28 cellular contexts compared by ENCODE assay signal in the genomic region with DNA sequence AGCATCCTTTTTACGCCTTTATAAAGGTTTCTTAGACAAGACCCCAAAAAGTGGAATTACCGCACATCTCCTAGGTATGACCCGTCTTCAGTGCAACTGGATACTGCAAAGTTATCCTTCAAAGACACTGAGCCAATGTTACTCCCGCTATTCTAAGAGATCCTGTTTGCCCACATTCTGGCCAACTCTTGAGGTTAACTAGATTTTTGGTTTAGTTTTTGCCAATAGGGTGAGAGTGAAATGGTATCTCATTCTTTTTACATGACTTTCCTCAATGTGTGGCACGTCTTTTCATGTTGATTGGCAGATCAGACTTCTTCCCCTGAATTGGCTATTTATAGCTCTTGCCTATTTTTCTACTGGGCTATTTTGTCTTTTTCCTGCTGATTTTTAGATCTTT.
"Had no signal": no experiment of that assay in that cellular context is flagged by ENCODE, and none has a peak within 500 bp of the region (broad histone marks: within the 10 kb centered on the region; RNA-seq: fewer than 3 reads in every experiment).

No MANE protein-coding gene starts in this region.

- H3K4me2 ChIP-seq: neural progenitor cell had no signal

- H3K4me3 Mint-ChIP-seq: natural killer cell; nephron; neural progenitor cell; stimulated activated effector memory CD8-positive, alpha-beta T cell treated with anti-CD3 and anti-CD28 coated beads, Interleukin-12 subunit alpha, Interleukin-12 subunit beta, amount 100 ng/mL, for 72 hours; stimulated activated naive B cell treated with anti-CD40 and anti-IgM and Interleukin-4, amounts not matched to agents 10 μg/mL and 1 μg/mL and 100 μg/mL, for 72 hours; stimulated activated naive CD8-positive, alpha-beta T cell treated with anti-CD3 and anti-CD28 coated beads, Interleukin-15, amount 100 ng/mL, for 72 hours had no signal

- H3K4me1 ChIP-seq: neural progenitor cell, parathyroid adenoma, psoas muscle, right lobe of liver, sigmoid colon, suprapubic skin, testis, tibial artery, transverse colon, upper lobe of left lung, vagina had no signal

- H3K27ac ChIP-seq: neural progenitor cell, ovary, parathyroid adenoma, psoas muscle, right lobe of liver, sigmoid colon, suprapubic skin, testis, tibial artery, transverse colon, upper lobe of left lung, vagina had no signal

- H3K9me3 ChIP-seq: ovary, psoas muscle, right lobe of liver, sigmoid colon, suprapubic skin, testis, tibial artery, transverse colon, upper lobe of left lung, vagina had no signal

- H3K27me3 ChIP-seq: neural progenitor cell, ovary, right lobe of liver, sigmoid colon, suprapubic skin, testis, tibial artery, transverse colon, upper lobe of left lung, vagina had no signal

- H3K79me2 ChIP-seq: parathyroid adenoma had no signal

- H2AFZ ChIP-seq: neural progenitor cell, parathyroid adenoma had no signal

- H3K9me3 Mint-ChIP-seq: natural killer cell; nephron; neural progenitor cell; stimulated activated effector memory CD8-positive, alpha-beta T cell treated with anti-CD3 and anti-CD28 coated beads, Interleukin-12 subunit alpha, Interleukin-12 subunit beta, amount 100 ng/mL, for 72 hours; stimulated activated naive CD8-positive, alpha-beta T cell treated with anti-CD3 and anti-CD28 coated beads, Interleukin-15, amount 100 ng/mL, for 72 hours had no signal

- DNase-seq: natural killer cell; occipital lobe; ovary; posterior cingulate gyrus; psoas muscle; right cardiac atrium; right lobe of liver; sigmoid colon; small intestine; stimulated activated CD4-positive, alpha-beta T cell treated with anti-CD3 and anti-CD28 coated beads, Interleukin-15, amount 100 ng/mL, for 24 hours; stimulated activated CD4-positive, alpha-beta T cell treated with anti-CD3 and anti-CD28 coated beads, Interleukin-2, amount 100 ng/mL, for 24 hours; stimulated activated CD4-positive, alpha-beta T cell treated with anti-CD3 and anti-CD28 coated beads, Interleukin-2, amount 100 ng/mL, for 48 hours; stimulated activated CD4-positive, alpha-beta T cell treated with anti-CD3 and anti-CD28 coated beads, Interleukin-4, amount 100 ng/mL, for 24 hours; stimulated activated naive B cell treated with anti-CD40 and anti-IgM and Interleukin-4, amounts not matched to agents 10 μg/mL and 1 μg/mL and 100 μg/mL, for 72 hours; stimulated activated naive CD8-positive, alpha-beta T cell treated with anti-CD3 and anti-CD28 coated beads, Interleukin-15, amount 100 ng/mL, for 72 hours; stimulated activated naive CD8-positive, alpha-beta T cell treated with anti-CD3 and anti-CD28 coated beads, Interleukin-15, Interleukin-2, amounts not matched to agents 100 U/mL and 50 U/mL, for 24 hours; substantia nigra; testis; tibial artery; transverse colon; upper lobe of left lung had no signal

- H3K27ac Mint-ChIP-seq: natural killer cell; nephron; neural progenitor cell; progenitor cell of endocrine pancreas; stimulated activated effector memory CD8-positive, alpha-beta T cell treated with anti-CD3 and anti-CD28 coated beads, Interleukin-12 subunit alpha, Interleukin-12 subunit beta, amount 100 ng/mL, for 72 hours; stimulated activated naive B cell treated with anti-CD40 and anti-IgM and Interleukin-4, amounts not matched to agents 10 μg/mL and 1 μg/mL and 100 μg/mL, for 72 hours; stimulated activated naive CD8-positive, alpha-beta T cell treated with anti-CD3 and anti-CD28 coated beads, Interleukin-15, amount 100 ng/mL, for 72 hours had no signal

- H3K36me3 ChIP-seq: neural progenitor cell, ovary, right lobe of liver, sigmoid colon, suprapubic skin, tibial artery, transverse colon, upper lobe of left lung, vagina had no signal

- H3K36me3 Mint-ChIP-seq: natural killer cell; neural progenitor cell; stimulated activated effector memory CD8-positive, alpha-beta T cell treated with anti-CD3 and anti-CD28 coated beads, Interleukin-12 subunit alpha, Interleukin-12 subunit beta, amount 100 ng/mL, for 72 hours; stimulated activated naive B cell treated with anti-CD40 and anti-IgM and Interleukin-4, amounts not matched to agents 10 μg/mL and 1 μg/mL and 100 μg/mL, for 72 hours had no signal

- H3K4me3 ChIP-seq: neural progenitor cell, ovary, psoas muscle, right lobe of liver, sigmoid colon, suprapubic skin, testis, tibial artery, transverse colon, upper lobe of left lung, vagina had no signal

- H3K9ac ChIP-seq: neural progenitor cell, parathyroid adenoma had no signal

- H3K4me1 Mint-ChIP-seq: natural killer cell; nephron; neural progenitor cell; stimulated activated effector memory CD8-positive, alpha-beta T cell treated with anti-CD3 and anti-CD28 coated beads, Interleukin-12 subunit alpha, Interleukin-12 subunit beta, amount 100 ng/mL, for 72 hours; stimulated activated naive B cell treated with anti-CD40 and anti-IgM and Interleukin-4, amounts not matched to agents 10 μg/mL and 1 μg/mL and 100 μg/mL, for 72 hours; stimulated activated naive CD8-positive, alpha-beta T cell treated with anti-CD3 and anti-CD28 coated beads, Interleukin-15, amount 100 ng/mL, for 72 hours had no signal

- ATAC-seq: psoas muscle; right cardiac atrium; right lobe of liver; stimulated activated effector memory CD8-positive, alpha-beta T cell treated with anti-CD3 and anti-CD28 coated beads, Interleukin-12 subunit alpha, Interleukin-12 subunit beta, amount 100 ng/mL, for 72 hours; stimulated activated naive B cell treated with anti-CD40 and anti-IgM and Interleukin-4, amounts not matched to agents 10 μg/mL and 1 μg/mL and 100 μg/mL, for 72 hours; stimulated activated naive CD8-positive, alpha-beta T cell treated with anti-CD3 and anti-CD28 coated beads, Interleukin-15, amount 100 ng/mL, for 72 hours; stimulated activated naive CD8-positive, alpha-beta T cell treated with anti-CD3 and anti-CD28 coated beads, Interleukin-15, Interleukin-2, amounts not matched to agents 100 U/mL and 50 U/mL, for 24 hours had no signal
